In the genomic region with DNA sequence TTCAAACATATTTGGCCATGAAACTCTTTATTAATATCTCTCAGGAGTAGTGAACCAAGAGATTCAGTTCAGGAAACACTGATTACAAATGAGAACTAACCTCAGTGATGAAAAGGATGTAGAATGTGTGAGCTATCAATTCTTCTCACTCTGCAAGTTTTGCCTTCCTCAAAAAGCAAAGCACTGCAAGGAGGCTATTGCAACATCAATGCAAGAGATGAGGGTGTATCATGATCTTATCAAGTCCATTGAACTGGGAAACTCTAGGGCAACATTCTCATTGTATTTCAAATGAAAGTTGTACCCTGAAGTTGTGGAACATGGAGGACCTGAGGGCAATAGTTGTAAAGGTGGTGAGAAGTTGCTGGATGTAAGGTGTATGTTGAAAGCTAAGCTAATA, we compare ENCODE assay signal across 21 cellular contexts. TPM values are rescaled to one million over a fixed set of nuclear protein-coding genes. Genes with fewer than 3 reads are reported as not detected.
DNase-seq lines count a peak whose midpoint lies in the region; ATAC-seq and TF ChIP-seq lines count a peak whose summit lies in the region.
"Had no signal": no experiment of that assay in that cellular context is flagged by ENCODE, and none has a peak within 500 bp of the region (broad histone marks: within the 10 kb centered on the region; RNA-seq: fewer than 3 reads in every experiment).

No MANE protein-coding gene starts in this region.

- peaks cover 2% of the 10 kb centered on the region for H3K9me3 ChIP-seq in RWPE2 (ENCODE audit: severe bottlenecking)
- H3K9me3 ChIP-seq: Peyer's patch had no signal

- TF ChIP-seq CTCF in RWPE2 (IDR thresholded peaks at IDR 0.05; ENCODE audit: poor library complexity, severe bottlenecking) (no peak), epithelial cell of esophagus (IDR thresholded peaks at IDR 0.05; ENCODE audit: insufficient read depth, low read depth, low read length, missing control alignments) (no peak)

- ATAC-seq in RWPE2 (ENCODE audit: low read depth), result no peak

- no peak overlapping the region for H3K4me3 ChIP-seq in RWPE2 (ENCODE audit: severe bottlenecking)
- H3K4me3 ChIP-seq in epithelial cell of esophagus (ENCODE audit: low read length), result no peak overlapping the region
- H3K4me3 ChIP-seq: MG63, Peyer's patch, SK-N-MC had no signal

- H3K36me3 ChIP-seq in RWPE2 (ENCODE audit: low read depth), result no peaks in the 10 kb centered on the region
- H3K36me3 ChIP-seq: MG63, Peyer's patch had no signal

- DNase-seq in NOMO-1 treated with DMSO at 0.1 percent for 48 hours (lab: John Stamatoyannopoulos, UW; ENCODE audit: unreplicated experiment) (peak; percentile 49), NOMO-1 treated with dmso at 0.1 percent for 144 hours (lab: John Stamatoyannopoulos, UW; ENCODE audit: unreplicated experiment) (no peak), RWPE2 (ENCODE audit: low spot score) (no peak), epithelial cell of esophagus (ENCODE audit: low read depth) (peak; percentile 63), renal cortical epithelial cell (ENCODE audit: low read depth) (peak; percentile 36), SHP77 treated with DMSO at 0.1 percent for 48 hours (lab: John Stamatoyannopoulos, UW) (no peak), NCI-H2227 treated with DMSO at 0.1 percent for 48 hours (lab: John Stamatoyannopoulos, UW) (no peak)
- DNase-seq in activated CD4-positive, alpha-beta T cell treated with anti-CD3 and anti-CD28 coated beads for 1 hour, result no peak
- DNase-seq: 8988T, DMS79 treated with DMSO at 0.1 percent for 48 hours, H9, Karpas-422, MG63, NCI-H1417, NCI-H187 treated with DMSO at 0.1 percent for 48 hours, NCI-H226, NCI-H524 treated with DMSO at 0.1 percent for 48 hours, Peyer's patch, Right ventricle myocardium superior had no signal

- H3K4me1 ChIP-seq in RWPE2 (ENCODE audit: insufficient read depth, poor library complexity, severe bottlenecking), result peaks cover 22% of the 10 kb centered on the region
- H3K4me1 ChIP-seq: Peyer's patch had no signal

- peak overlapping the region; percentile 11 for H3K27ac ChIP-seq in RWPE2 (ENCODE audit: poor library complexity, severe bottlenecking)
- H3K27ac ChIP-seq: HL-60, Peyer's patch, SK-N-MC had no signal

- no peaks in the 10 kb centered on the region for H3K27me3 ChIP-seq in RWPE2 (ENCODE audit: insufficient read depth, poor library complexity, severe bottlenecking)
- H3K27me3 ChIP-seq: MG63, Peyer's patch had no signal

RNA-seq across cellular contexts. Expression of a gene that starts 56.4 kb away (rescaled TPM):
- total RNA-seq in renal cortical epithelial cell, result 2.6 and 7.8 TPM in 2 replicates

Comparison
In these comparisons a context has a peak if more than half of its experiments do, and no peak if none do; other contexts are left out.
1. DNase-seq: peak in NOMO-1 treated with DMSO at 0.1 percent for 48 hours (single experiment), epithelial cell of esophagus (single experiment) and renal cortical epithelial cell (single experiment); none in NOMO-1 treated with dmso at 0.1 percent for 144 hours (single experiment), RWPE2 (single experiment), activated CD4-positive, alpha-beta T cell treated with anti-CD3 and anti-CD28 coated beads for 1 hour (single experiment), SHP77 treated with DMSO at 0.1 percent for 48 hours (single experiment) and NCI-H2227 treated with DMSO at 0.1 percent for 48 hours (single experiment).